In the genomic region with DNA sequence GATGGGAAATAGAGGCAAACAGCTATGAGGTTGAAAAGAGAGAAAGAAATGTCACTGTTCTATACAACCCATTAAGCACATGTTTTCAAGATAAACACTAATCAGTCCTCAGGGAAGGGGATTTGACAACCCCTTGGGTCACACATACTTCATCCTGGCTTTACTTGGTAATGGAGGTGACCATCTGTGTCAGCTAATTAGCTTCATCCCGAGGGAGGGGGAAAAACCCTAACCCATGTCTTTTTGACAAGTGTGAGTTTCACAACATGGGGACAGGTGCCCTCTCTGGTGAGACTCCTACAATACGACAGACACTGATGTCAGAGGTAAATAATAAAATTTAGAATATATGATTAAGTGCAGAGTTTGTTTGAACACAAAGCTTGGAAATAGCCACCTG, we compare ENCODE assay signal across 12 cellular contexts. TPM values are rescaled to one million over a fixed set of nuclear protein-coding genes. Genes with fewer than 3 reads are reported as not detected.
DNase-seq lines count a peak whose midpoint lies in the region; ATAC-seq and TF ChIP-seq lines count a peak whose summit lies in the region.
"Had no signal": no experiment of that assay in that cellular context is flagged by ENCODE, and none has a peak within 500 bp of the region (broad histone marks: within the 10 kb centered on the region; RNA-seq: fewer than 3 reads in every experiment).

No MANE protein-coding gene starts in this region.

- H3K4me1 ChIP-seq in gastrocnemius medialis (peaks cover 3 to 8% of the 10 kb centered on the region in 2 donors), SJCRH30 (no peaks in the 10 kb centered on the region)

- H3K27me3 ChIP-seq in gastrocnemius medialis (peaks cover 0 to 6% (median 3%) of the 10 kb centered on the region in 3 donors), SJCRH30 (no peaks in the 10 kb centered on the region)

- no peak for TF ChIP-seq CTCF in gastrocnemius medialis (IDR thresholded peaks at IDR 0.05 in 4 of 5, conservative IDR thresholded peaks at IDR 0.05 in 1 of 5)

- CTCF ChIA-PET in activated CD4-positive, alpha-beta T cell treated with anti-CD3 and anti-CD28 coated beads, Interleukin-2, amount 10 ng/mL, durations not matched to agents 7 days and 5 days (lab: Charles Lee): no interaction called here

- POLR2A ChIA-PET in activated CD4-positive, alpha-beta T cell treated with anti-CD3 and anti-CD28 coated beads, Interleukin-2, amount 10 ng/mL, durations not matched to agents 7 days and 5 days (lab: Charles Lee): no interaction called here

- peaks cover 29% of the 10 kb centered on the region for H3K36me3 Mint-ChIP-seq in activated CD4-positive, alpha-beta T cell treated with anti-CD3 and anti-CD28 coated beads, Interleukin-2, amount 10 ng/mL, durations not matched to agents 7 days and 5 days (ENCODE audit: low read depth)
- peaks cover 14% of the 10 kb centered on the region for H3K36me3 Mint-ChIP-seq in central memory CD8-positive, alpha-beta T cell (ENCODE audit: insufficient read depth)

- H3K9me3 ChIP-seq in gastrocnemius medialis (no peaks in the 10 kb centered on the region), SJCRH30 (replicated peaks) (no peaks in the 10 kb centered on the region; the same call in 1 of the 2 replicates)
- H3K9me3 ChIP-seq: psoas muscle had no signal

- H3K36me3 ChIP-seq in gastrocnemius medialis (no peaks in the 10 kb centered on the region), SJCRH30 (peaks cover 6% of the 10 kb centered on the region; the same call in 1 of the 2 replicates)

- ATAC-seq in central memory CD8-positive, alpha-beta T cell (replicated peaks; ENCODE audit: extremely low read depth, poor library complexity, severe bottlenecking): no peak
- ATAC-seq in gastrocnemius medialis: no peak
- no peak for ATAC-seq in GM21526 (IDR thresholded peaks at IDR 0.05; ENCODE audit: low FRiP score, unreplicated experiment)
- ATAC-seq: psoas muscle had no signal

- DNase-seq in activated CD4-positive, alpha-beta T cell treated with anti-CD3 and anti-CD28 coated beads, Interleukin-2, amount 10 ng/mL, durations not matched to agents 7 days and 5 days: no peak
- no peak for DNase-seq in activated CD4-positive, alpha-beta T cell treated with anti-CD3 and anti-CD28 coated beads for 48 hours
- DNase-seq in NCI-H1930 (lab: John Stamatoyannopoulos, UW): peak; percentile 16 to 27
- DNase-seq in central memory CD8-positive, alpha-beta T cell (ENCODE audit: low spot score in 2 of 2): no peak
- no peak for DNase-seq in gastrocnemius medialis
- no peak for DNase-seq in posterior cingulate gyrus
- no peak for DNase-seq in SJCRH30
- DNase-seq: activated CD4-positive, CD25-positive, alpha-beta regulatory T cell treated with anti-CD3 and anti-CD28 coated beads, Interleukin-2, amount 50 U/mL, for 72 hours; GDM1; NCI-H2081 had no signal

- intact Hi-C loops in gastrocnemius medialis (cut with DNase I; ENCODE audit: low total_unique reads) (loop anchor here (2.0 to 5.0 kb wide), 2 partner anchors 46 to 53 kb away; a partner anchor contains a TSS), posterior cingulate gyrus (cut with DNase I) (loop anchor here (5.0 kb wide), 2 partner anchors 41 to 54 kb away; a partner anchor contains a TSS)

- peak overlapping the region; percentile 98 for H3K4me3 Mint-ChIP-seq in activated CD4-positive, alpha-beta T cell treated with anti-CD3 and anti-CD28 coated beads, Interleukin-2, amount 10 ng/mL, durations not matched to agents 7 days and 5 days
- peak overlapping the region; percentile 88 for H3K4me3 Mint-ChIP-seq in central memory CD8-positive, alpha-beta T cell

- peak overlapping the region; percentile 96 for H3K27ac Mint-ChIP-seq in activated CD4-positive, alpha-beta T cell treated with anti-CD3 and anti-CD28 coated beads, Interleukin-2, amount 10 ng/mL, durations not matched to agents 7 days and 5 days
- H3K27ac Mint-ChIP-seq in central memory CD8-positive, alpha-beta T cell (ENCODE audit: low read depth): peak overlapping the region; percentile 90

- peak overlapping the region in 1 of 4 donors; percentile 62 for H3K4me3 ChIP-seq in gastrocnemius medialis
- no peak overlapping the region; the same call in 1 of the 2 replicates for H3K4me3 ChIP-seq in SJCRH30

- H3K27ac ChIP-seq in gastrocnemius medialis: peak overlapping the region in 3 of 4 donors; percentile 82 to 84 (median 83)
- H3K27ac ChIP-seq in SJCRH30: no peak overlapping the region

- peaks cover 31% of the 10 kb centered on the region for H3K4me1 Mint-ChIP-seq in activated CD4-positive, alpha-beta T cell treated with anti-CD3 and anti-CD28 coated beads, Interleukin-2, amount 10 ng/mL, durations not matched to agents 7 days and 5 days
- peaks cover 32% of the 10 kb centered on the region for H3K4me1 Mint-ChIP-seq in central memory CD8-positive, alpha-beta T cell

- no peaks in the 10 kb centered on the region for H3K27me3 Mint-ChIP-seq in activated CD4-positive, alpha-beta T cell treated with anti-CD3 and anti-CD28 coated beads, Interleukin-2, amount 10 ng/mL, durations not matched to agents 7 days and 5 days
- H3K27me3 Mint-ChIP-seq in central memory CD8-positive, alpha-beta T cell: no peaks in the 10 kb centered on the region

- in situ Hi-C loops in gastrocnemius medialis (cut with MboI; ENCODE audit: low sequenced_read_pairs in 4 of 4): no loop called here

- no peak for TF ChIP-seq POLR2A in gastrocnemius medialis (IDR thresholded peaks at IDR 0.05)

- H3K9me3 Mint-ChIP-seq in activated CD4-positive, alpha-beta T cell treated with anti-CD3 and anti-CD28 coated beads, Interleukin-2, amount 10 ng/mL, durations not matched to agents 7 days and 5 days: peaks cover 13% of the 10 kb centered on the region
- no peaks in the 10 kb centered on the region for H3K9me3 Mint-ChIP-seq in central memory CD8-positive, alpha-beta T cell

RNA-seq across cellular contexts. Expression of a gene that starts 43.1 kb away (rescaled TPM):
- total RNA-seq in activated CD4-positive, alpha-beta T cell treated with anti-CD3 and anti-CD28 coated beads, Interleukin-2, amount 10 ng/mL, durations not matched to agents 7 days and 5 days: 10 to 100 TPM; 30.2 to 34.9 TPM
- total RNA-seq in gastrocnemius medialis: 1 to 10 TPM; 1.7 to 4.0 (median 2.5) TPM
- total RNA-seq in SJCRH30 (2014; rRNA removed; shearing (Covaris generic)): 9.6 and 12.3 TPM in 2 replicates

RNA-seq across cellular contexts. Expression of a gene that starts 53.6 kb away (rescaled TPM):
- total RNA-seq in activated CD4-positive, alpha-beta T cell treated with anti-CD3 and anti-CD28 coated beads, Interleukin-2, amount 10 ng/mL, durations not matched to agents 7 days and 5 days: 10 to 100 TPM; 57.8 to 60.5 TPM
- total RNA-seq in gastrocnemius medialis: 1 to 10 TPM; 2.8 to 8.0 (median 4.0) TPM
- 32.7 and 47.0 TPM in 2 replicates for total RNA-seq in SJCRH30 (2014; rRNA removed; shearing (Covaris generic))

Comparison
In these comparisons a context has a peak if more than half of its experiments do, and no peak if none do; other contexts are left out.
1. DNase-seq: peak in NCI-H1930 (2 of 2); none in activated CD4-positive, alpha-beta T cell treated with anti-CD3 and anti-CD28 coated beads, Interleukin-2, amount 10 ng/mL, durations not matched to agents 7 days and 5 days (single experiment), activated CD4-positive, alpha-beta T cell treated with anti-CD3 and anti-CD28 coated beads for 48 hours (single experiment), central memory CD8-positive, alpha-beta T cell (0 of 2), gastrocnemius medialis (0 of 2), posterior cingulate gyrus (0 of 10) and SJCRH30 (0 of 2).